In the genomic region with DNA sequence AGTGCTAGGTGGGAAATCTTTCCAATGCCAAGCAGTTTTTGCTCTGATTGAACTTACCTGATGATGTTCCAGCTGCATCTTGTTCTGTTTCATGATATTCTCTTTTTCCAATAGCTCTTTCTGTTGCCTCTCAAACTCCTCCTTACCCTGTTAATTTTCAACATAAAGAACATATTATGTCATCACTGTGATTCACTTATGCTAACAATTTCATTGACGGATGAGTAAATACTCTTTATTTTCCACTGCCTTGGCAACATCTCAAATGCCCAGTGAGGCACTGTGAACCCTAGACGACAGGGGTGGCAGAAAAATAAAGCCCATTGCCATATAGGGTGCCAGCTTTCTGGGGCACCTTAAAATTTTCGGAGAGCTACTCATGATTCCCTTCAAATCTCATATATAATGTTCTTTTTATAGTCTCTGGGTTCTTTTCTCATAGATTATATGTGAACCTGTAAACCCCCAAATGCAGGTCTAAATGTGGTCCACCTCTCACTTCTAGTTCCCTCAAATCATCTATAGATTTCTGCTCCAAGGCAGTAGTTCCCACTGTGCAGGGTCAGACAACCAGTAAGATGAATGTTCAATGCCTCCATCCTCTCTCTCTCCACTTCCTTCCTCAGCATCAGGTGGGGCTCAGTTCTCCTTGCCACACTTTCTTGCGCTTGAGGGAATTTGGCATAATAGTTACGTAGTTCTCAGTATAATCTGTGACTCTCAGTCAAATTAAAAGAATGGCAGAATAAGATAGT, we compare ENCODE assay signal across 1 cellular context.
TF ChIP-seq lines count a peak whose summit lies in the region.

No MANE protein-coding gene starts in this region.

TF ChIP-seq in A549, 52 proteins besides CTCF, POLR2A, EP300 and RAD21 (continued from another document):
- TF ChIP-seq CHD4 (IDR thresholded peaks at IDR 0.05; ENCODE audit: borderline replicate concordance), result no peak
